24 cellular contexts compared by ENCODE assay signal in the genomic region with DNA sequence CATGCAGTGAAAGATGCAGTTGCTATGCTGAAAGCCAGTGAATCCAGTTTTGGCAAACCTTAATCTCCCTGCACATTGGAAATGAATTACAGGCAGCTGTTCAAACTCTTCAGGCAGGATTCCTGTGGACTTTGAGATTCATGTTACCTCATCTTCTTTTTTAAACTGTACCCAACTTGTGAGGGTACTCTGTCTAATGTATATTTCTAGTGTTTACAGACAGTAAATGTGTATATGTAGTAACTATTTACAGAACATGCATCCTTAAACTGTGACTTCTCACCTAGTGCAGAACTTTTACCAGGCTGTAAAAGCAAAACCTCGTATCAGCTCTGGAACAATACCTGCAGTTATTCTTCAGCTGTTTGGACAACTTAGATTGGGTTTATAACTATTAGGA. TPM values are rescaled to one million over a fixed set of nuclear protein-coding genes. Genes with fewer than 3 reads are reported as not detected.
DNase-seq lines count a peak whose midpoint lies in the region; ATAC-seq and TF ChIP-seq lines count a peak whose summit lies in the region.
"Had no signal": no experiment of that assay in that cellular context is flagged by ENCODE, and none has a peak within 500 bp of the region (broad histone marks: within the 10 kb centered on the region; RNA-seq: fewer than 3 reads in every experiment).

No MANE protein-coding gene starts in this region.

- H3K9me2 ChIP-seq in PC-3 (replicated peaks; ENCODE audit: low read length), result no peaks in the 10 kb centered on the region

- H3K27me3 ChIP-seq in breast epithelium (no peaks in the 10 kb centered on the region), PC-3 (ENCODE audit: low read length) (no peaks in the 10 kb centered on the region), skeletal muscle tissue (ENCODE audit: control insufficient read depth in 3 of 3, insufficient read depth in 3 of 3, low read length in 3 of 3) (no peaks in the 10 kb centered on the region), Peyer's patch (no peaks in the 10 kb centered on the region)
- H3K27me3 ChIP-seq: ascending aorta, hepatocyte, MG63, SJSA1 had no signal

- H3K79me2 ChIP-seq in PC-3 (ENCODE audit: low read length), result peaks cover 4% of the 10 kb centered on the region; the same call in 1 of the 2 replicates
- H3K79me2 ChIP-seq: hepatocyte had no signal

- H4K20me1 ChIP-seq in PC-3 (ENCODE audit: low read length), result no peaks in the 10 kb centered on the region

- H3K9me3 ChIP-seq in breast epithelium (no peaks in the 10 kb centered on the region), PC-3 (ENCODE audit: low read length) (no peaks in the 10 kb centered on the region), skeletal muscle tissue (ENCODE audit: control insufficient read depth in 3 of 3, low read length in 3 of 3) (no peaks in the 10 kb centered on the region), Peyer's patch (no peaks in the 10 kb centered on the region)
- H3K9me3 ChIP-seq: ascending aorta, MG63, SJSA1 had no signal

- H3F3A ChIP-seq in PC-3 (ENCODE audit: low read length, unreplicated experiment), result no peaks in the 10 kb centered on the region

- intact Hi-C loops in MCF 10A (cut with micrococcal nuclease) (no loop called here), breast epithelium (cut with DNase I; ENCODE audit: low total_unique reads) (no loop called here), PC-3 (cut with micrococcal nuclease) (loop anchor here (5.0 to 10.0 kb wide), 2 partner anchors 97 to 130 kb away; partner anchors contain the start of gene RNF103), left colon (cut with DNase I, micrococcal nuclease) (no loop called here)

- H3K27ac ChIP-seq in breast epithelium (no peak overlapping the region), PC-3 (ENCODE audit: low read length) (no peak overlapping the region), skeletal muscle tissue (ENCODE audit: low read depth, low read length) (peak overlapping the region; percentile 36), Peyer's patch (no peak overlapping the region)
- H3K27ac ChIP-seq: SJSA1, WERI-Rb-1 had no signal

- H3K36me3 Mint-ChIP-seq in MCF 10A (ENCODE audit: insufficient read depth, unreplicated experiment), result peaks cover 86% of the 10 kb centered on the region

- POLR2A ChIA-PET in MCF 10A (lab: Yijun Ruan, JAX), result interaction anchor here (0.6 to 1.7 kb wide), 5 partner anchors 8 to 292 kb away, joined by 3 to 9 read pairs (median 3); no protein-coding TSS in a partner anchor
- POLR2A ChIA-PET in PC-3 (lab: Charles Lee; ENCODE audit: unreplicated experiment), result no interaction called here

- no peak overlapping the region for H2AFZ ChIP-seq in PC-3 (ENCODE audit: low read length)
- H2AFZ ChIP-seq: hepatocyte had no signal

- H3K27ac Mint-ChIP-seq in MCF 10A (ENCODE audit: low read depth, unreplicated experiment), result no peak overlapping the region
- H3K27ac Mint-ChIP-seq: activated CD4-positive, alpha-beta memory T cell treated with anti-CD3 and anti-CD28 coated beads, Interleukin-2, amount 10 ng/mL, durations not matched to agents 7 days and 5 days; stimulated activated effector memory CD8-positive, alpha-beta T cell treated with anti-CD3 and anti-CD28 coated beads, Interleukin-12 subunit alpha, Interleukin-12 subunit beta, amount 100 ng/mL, for 72 hours had no signal

- H3K9ac ChIP-seq in PC-3 (ENCODE audit: low read length) (no peak overlapping the region), skeletal muscle tissue (ENCODE audit: low read depth in 1 of 3, low read length in 3 of 3) (no peak overlapping the region)

- TF ChIP-seq CTCF in MCF 10A (IDR thresholded peaks at IDR 0.05; ENCODE audit: unreplicated experiment), result no peak
- TF ChIP-seq CTCF in breast epithelium (IDR thresholded peaks at IDR 0.05), result no peak
- TF ChIP-seq CTCF in PC-3 (conservative IDR thresholded peaks at IDR 0.05; ENCODE audit: low read depth, low read length), result no peak
- TF ChIP-seq CTCF in Peyer's patch (IDR thresholded peaks at IDR 0.05), result no peak

- H3K4me3 Mint-ChIP-seq in MCF 10A (ENCODE audit: unreplicated experiment), result no peak overlapping the region
- H3K4me3 Mint-ChIP-seq: activated CD4-positive, alpha-beta memory T cell treated with anti-CD3 and anti-CD28 coated beads, Interleukin-2, amount 10 ng/mL, durations not matched to agents 7 days and 5 days; CD4-positive, CD25-positive, alpha-beta regulatory T cell; stimulated activated effector memory CD8-positive, alpha-beta T cell treated with anti-CD3 and anti-CD28 coated beads, Interleukin-12 subunit alpha, Interleukin-12 subunit beta, amount 100 ng/mL, for 72 hours; T-helper 17 cell had no signal

- no peak for TF ChIP-seq POLR2A in breast epithelium (IDR thresholded peaks at IDR 0.05)
- no peak for TF ChIP-seq POLR2A in Peyer's patch (IDR thresholded peaks at IDR 0.05)

- H3K9me3 Mint-ChIP-seq in MCF 10A (ENCODE audit: unreplicated experiment), result no peaks in the 10 kb centered on the region
- H3K9me3 Mint-ChIP-seq: activated CD4-positive, alpha-beta memory T cell treated with anti-CD3 and anti-CD28 coated beads, Interleukin-2, amount 10 ng/mL, durations not matched to agents 7 days and 5 days; stimulated activated effector memory CD8-positive, alpha-beta T cell treated with anti-CD3 and anti-CD28 coated beads, Interleukin-12 subunit alpha, Interleukin-12 subunit beta, amount 100 ng/mL, for 72 hours had no signal

- H3K4me2 ChIP-seq in PC-3 (ENCODE audit: low read length), result no peak overlapping the region
- H3K4me2 ChIP-seq: hepatocyte had no signal

- peaks cover 11% of the 10 kb centered on the region for H3K36me3 ChIP-seq in breast epithelium
- H3K36me3 ChIP-seq in PC-3 (ENCODE audit: low read depth, low read length), result peaks cover 65% of the 10 kb centered on the region
- peaks cover 8 to 42% (median 40%) of the 10 kb centered on the region in 3 donors for H3K36me3 ChIP-seq in skeletal muscle tissue (ENCODE audit: control insufficient read depth in 3 of 3, insufficient read depth in 3 of 3, low read length in 3 of 3)
- peaks cover 0 to 96% (median 0%) of the 10 kb centered on the region in 3 donors for H3K36me3 ChIP-seq in Peyer's patch

- ATAC-seq in PC-3 (peak; percentile 64), left colon (peak; percentile 88), GM21360 (IDR thresholded peaks at IDR 0.05; ENCODE audit: unreplicated experiment) (no peak), GM21367 (IDR thresholded peaks at IDR 0.05; ENCODE audit: unreplicated experiment) (no peak)
- ATAC-seq: stimulated activated effector memory CD8-positive, alpha-beta T cell treated with anti-CD3 and anti-CD28 coated beads, Interleukin-12 subunit alpha, Interleukin-12 subunit beta, amount 100 ng/mL, for 72 hours; T-helper 17 cell had no signal

- H3K4me1 Mint-ChIP-seq in MCF 10A (ENCODE audit: insufficient read depth, unreplicated experiment), result no peaks in the 10 kb centered on the region
- H3K4me1 Mint-ChIP-seq: activated CD4-positive, alpha-beta memory T cell treated with anti-CD3 and anti-CD28 coated beads, Interleukin-2, amount 10 ng/mL, durations not matched to agents 7 days and 5 days had no signal

- H3K27me3 Mint-ChIP-seq in MCF 10A (ENCODE audit: insufficient read depth, unreplicated experiment), result no peaks in the 10 kb centered on the region
- H3K27me3 Mint-ChIP-seq: activated CD4-positive, alpha-beta memory T cell treated with anti-CD3 and anti-CD28 coated beads, Interleukin-2, amount 10 ng/mL, durations not matched to agents 7 days and 5 days; CD4-positive, CD25-positive, alpha-beta regulatory T cell; T-helper 17 cell had no signal

- CTCF ChIA-PET in MCF 10A (lab: Yijun Ruan, JAX) (no interaction called here), PC-3 (lab: Charles Lee) (no interaction called here)

- H3K4me3 ChIP-seq in breast epithelium (no peak overlapping the region), PC-3 (ENCODE audit: low read length) (no peak overlapping the region), skeletal muscle tissue (ENCODE audit: low read length in 3 of 3) (no peak overlapping the region), Peyer's patch (no peak overlapping the region)
- H3K4me3 ChIP-seq: ascending aorta, hepatocyte, MG63, SJSA1 had no signal

- DNase-seq in MCF 10A (ENCODE audit: unreplicated experiment) (no peak), breast epithelium (ENCODE audit: low spot score in 2 of 2) (no peak), PC-3 (no peak), left colon (no peak), Peyer's patch (no peak)
- DNase-seq: activated CD4-positive, alpha-beta memory T cell treated with anti-CD3 and anti-CD28 coated beads, Interleukin-2, amount 10 ng/mL, durations not matched to agents 7 days and 5 days; activated naive CD4-positive, alpha-beta T cell treated with Interleukin-2 at 50 U/mL for 16 hours; CD4-positive, CD25-positive, alpha-beta regulatory T cell; DMS153; IMR-90; islet precursor cell; MG63; NCI-H187 treated with DMSO at 0.1 percent for 48 hours; NCI-H69; stimulated activated CD4-positive, alpha-beta T cell treated with anti-CD3 and anti-CD28 coated beads, Interleukin-15, amount 100 ng/mL, for 24 hours; T-helper 17 cell; WERI-Rb-1 had no signal

- BruUV-seq in MCF 10A (replicated peaks; lab: Mats Ljungman, UMichigan), result TSS peak; percentile 34
- no TSS peak for BruUV-seq in PC-3 (replicated peaks; lab: Mats Ljungman, UMichigan)

- no peaks in the 10 kb centered on the region for H3K4me1 ChIP-seq in breast epithelium
- H3K4me1 ChIP-seq in PC-3 (ENCODE audit: insufficient read depth, low read length), result no peaks in the 10 kb centered on the region
- H3K4me1 ChIP-seq in skeletal muscle tissue (ENCODE audit: control insufficient read depth in 3 of 3, insufficient read depth in 3 of 3, low read length in 3 of 3), result peaks cover 11 to 29% (median 23%) of the 10 kb centered on the region in 3 donors
- H3K4me1 ChIP-seq in Peyer's patch, result no peaks in the 10 kb centered on the region
- H3K4me1 ChIP-seq: SJSA1 had no signal

RNA-seq across cellular contexts. Expression of gene KDM3A, which starts 50.9 kb away (rescaled TPM):
- total RNA-seq in MCF 10A (2022), result 21.1 and 34.6 TPM in 2 replicates
- total RNA-seq in breast epithelium, result 10 to 100 TPM; 40.6 to 79.0 (median 61.3) TPM
- total RNA-seq in PC-3 (2014; rRNA removed), result 32.2 and 59.6 TPM in 2 replicates
- 10 to 100 TPM; 33.0 to 56.6 TPM for total RNA-seq in left colon
- 41.2 TPM for total RNA-seq in skeletal muscle tissue
- total RNA-seq in Peyer's patch, result 10 to 100 TPM; 42.9 to 93.1 (median 61.1) TPM

Comparison
In these comparisons a context has a peak if more than half of its experiments do, and no peak if none do; other contexts are left out.
1. ATAC-seq: peak in PC-3 (single experiment) and left colon (single experiment); none in GM21360 (single experiment) and GM21367 (single experiment).